In genomic region chr11:74615988-74616387, GRCh38 we compare ENCODE assay signal across 1 cellular context.
TF ChIP-seq lines count a peak whose summit lies in the region.

No MANE protein-coding gene starts in this region.

TF ChIP-seq in IMR-90, 13 proteins besides CTCF, POLR2A, EP300 and RAD21 (continued from another document):
- TF ChIP-seq USF2 (IDR thresholded peaks at IDR 0.05; ENCODE audit: low read depth, low read length) (no peak), FOS (IDR thresholded peaks at IDR 0.05; ENCODE audit: low read depth, low read length) (no peak)
TF ChIP-seq in IMR-90: peak in this region for 0.
